1 cellular context compared by ENCODE assay signal in genomic region chr6:26158581-26159416, GRCh38.
TF ChIP-seq lines count a peak whose summit lies in the region.

No MANE protein-coding gene starts in this region.

TF ChIP-seq in GM23338, 12 proteins besides CTCF, POLR2A, EP300 and RAD21 (continued from another document):
- TF ChIP-seq POLR2AphosphoS5 (IDR thresholded peaks at IDR 0.05; ENCODE audit: low read depth) (no peak), EZH2 (IDR thresholded peaks at IDR 0.05; ENCODE audit: low read depth, unreplicated experiment) (no peak), ZNF462 (CRISPR knock-in tag; IDR thresholded peaks at IDR 0.05) (no peak), ETS1 (IDR thresholded peaks at IDR 0.05) (no peak)
TF ChIP-seq in GM23338: peak in this region for 0.
